In genomic region chr6:36962874-36963273, GRCh38 we compare ENCODE assay signal across 9 cellular contexts. TPM values are rescaled to one million over a fixed set of nuclear protein-coding genes. Genes with fewer than 3 reads are reported as not detected.
A peak's percentile ranks its signal among the peaks of the same experiment; 100 is the strongest.
DNase-seq lines count a peak whose midpoint lies in the region; ATAC-seq lines count a peak whose summit lies in the region.
"Had no signal": no experiment of that assay in that cellular context is flagged by ENCODE, and none has a peak within 500 bp of the region (broad histone marks: within the 10 kb centered on the region; RNA-seq: fewer than 3 reads in every experiment).

No MANE protein-coding gene starts in this region.

- peaks cover 49% of the 10 kb centered on the region for H3K4me1 Mint-ChIP-seq in activated CD4-positive, alpha-beta memory T cell treated with anti-CD3 and anti-CD28 coated beads, Interleukin-2, amount 10 ng/mL, durations not matched to agents 7 days and 5 days
- H3K4me1 Mint-ChIP-seq in effector memory CD8-positive, alpha-beta T cell (ENCODE audit: low read depth in 2 of 2), result peaks cover 17 to 33% of the 10 kb centered on the region in 2 donors
- peaks cover 10 to 20% of the 10 kb centered on the region in 2 donors for H3K4me1 Mint-ChIP-seq in natural killer cell treated with Interleukin-12 subunit alpha and Interleukin-12 subunit beta and Interleukin-15 and Interleukin-18, amount 100 ng/mL, for 72 hours (ENCODE audit: low read depth in 2 of 2)

- H3K9me3 Mint-ChIP-seq in activated CD4-positive, alpha-beta memory T cell treated with anti-CD3 and anti-CD28 coated beads, Interleukin-2, amount 10 ng/mL, durations not matched to agents 7 days and 5 days, result no peaks in the 10 kb centered on the region
- no peaks in the 10 kb centered on the region for H3K9me3 Mint-ChIP-seq in effector memory CD8-positive, alpha-beta T cell
- H3K9me3 Mint-ChIP-seq in natural killer cell treated with Interleukin-12 subunit alpha and Interleukin-12 subunit beta and Interleukin-15 and Interleukin-18, amount 100 ng/mL, for 72 hours, result no peaks in the 10 kb centered on the region

- DNase-seq in ELF-1 (ENCODE audit: low read depth, low spot score) (peak; percentile 85), NAMALWA (ENCODE audit: low spot score) (peak; percentile 82), epidermal melanocyte (ENCODE audit: insufficient read length, low spot score) (no peak)
- peak; percentile 86 for DNase-seq in activated CD4-positive, alpha-beta memory T cell treated with anti-CD3 and anti-CD28 coated beads, Interleukin-2, amount 10 ng/mL, durations not matched to agents 7 days and 5 days
- DNase-seq in effector memory CD8-positive, alpha-beta T cell, result peak; percentile 57 to 61 (median 60)
- DNase-seq in natural killer cell treated with Interleukin-12 subunit alpha and Interleukin-12 subunit beta and Interleukin-15 and Interleukin-18, amount 100 ng/mL, for 72 hours (ENCODE audit: low spot score), result peak; percentile 81
- DNase-seq in stimulated activated naive CD8-positive, alpha-beta T cell treated with anti-CD3 and anti-CD28 coated beads, Interleukin-15, Interleukin-2, amounts not matched to agents 100 U/mL and 50 U/mL, for 24 hours, result peak; percentile 76

- H3K27me3 Mint-ChIP-seq in activated CD4-positive, alpha-beta memory T cell treated with anti-CD3 and anti-CD28 coated beads, Interleukin-2, amount 10 ng/mL, durations not matched to agents 7 days and 5 days, result no peaks in the 10 kb centered on the region
- no peaks in the 10 kb centered on the region for H3K27me3 Mint-ChIP-seq in effector memory CD8-positive, alpha-beta T cell
- peaks cover 0 to 7% of the 10 kb centered on the region in 2 donors for H3K27me3 Mint-ChIP-seq in natural killer cell treated with Interleukin-12 subunit alpha and Interleukin-12 subunit beta and Interleukin-15 and Interleukin-18, amount 100 ng/mL, for 72 hours

- peaks cover 16% of the 10 kb centered on the region for H3K36me3 Mint-ChIP-seq in activated CD4-positive, alpha-beta memory T cell treated with anti-CD3 and anti-CD28 coated beads, Interleukin-2, amount 10 ng/mL, durations not matched to agents 7 days and 5 days (ENCODE audit: low read depth)
- peaks cover 28% of the 10 kb centered on the region for H3K36me3 Mint-ChIP-seq in effector memory CD8-positive, alpha-beta T cell (ENCODE audit: insufficient read depth)
- H3K36me3 Mint-ChIP-seq in natural killer cell treated with Interleukin-12 subunit alpha and Interleukin-12 subunit beta and Interleukin-15 and Interleukin-18, amount 100 ng/mL, for 72 hours, result no peaks in the 10 kb centered on the region

- CTCF ChIA-PET in activated CD4-positive, alpha-beta memory T cell treated with anti-CD3 and anti-CD28 coated beads, Interleukin-2, amount 10 ng/mL, durations not matched to agents 7 days and 5 days (lab: Charles Lee), result interaction anchor here (0.7 to 1.6 kb wide), 2 partner anchors 55 to 80 kb away, joined by 3 to 6 read pairs; no protein-coding TSS in a partner anchor

- no peak overlapping the region for H3K4me3 Mint-ChIP-seq in activated CD4-positive, alpha-beta memory T cell treated with anti-CD3 and anti-CD28 coated beads, Interleukin-2, amount 10 ng/mL, durations not matched to agents 7 days and 5 days
- H3K4me3 Mint-ChIP-seq in effector memory CD8-positive, alpha-beta T cell, result peak overlapping the region in 1 of 2 donors; percentile 63
- no peak overlapping the region for H3K4me3 Mint-ChIP-seq in natural killer cell treated with Interleukin-12 subunit alpha and Interleukin-12 subunit beta and Interleukin-15 and Interleukin-18, amount 100 ng/mL, for 72 hours

- peak overlapping the region; percentile 55 for H3K27ac Mint-ChIP-seq in activated CD4-positive, alpha-beta memory T cell treated with anti-CD3 and anti-CD28 coated beads, Interleukin-2, amount 10 ng/mL, durations not matched to agents 7 days and 5 days
- peak overlapping the region; percentile 26 to 87 for H3K27ac Mint-ChIP-seq in effector memory CD8-positive, alpha-beta T cell
- H3K27ac Mint-ChIP-seq in natural killer cell treated with Interleukin-12 subunit alpha and Interleukin-12 subunit beta and Interleukin-15 and Interleukin-18, amount 100 ng/mL, for 72 hours, result peak overlapping the region in 1 of 2 donors; percentile 80

- peak; percentile 61 for ATAC-seq in effector memory CD8-positive, alpha-beta T cell (replicated peaks)
- ATAC-seq in natural killer cell treated with Interleukin-12 subunit alpha and Interleukin-12 subunit beta and Interleukin-15 and Interleukin-18, amount 100 ng/mL, for 72 hours, result peak; percentile 43 to 78
- ATAC-seq in stimulated activated naive CD8-positive, alpha-beta T cell treated with anti-CD3 and anti-CD28 coated beads, Interleukin-15, Interleukin-2, amounts not matched to agents 100 U/mL and 50 U/mL, for 24 hours, result no peak
- no peak for ATAC-seq in GM21737 (IDR thresholded peaks at IDR 0.05; ENCODE audit: unreplicated experiment)

- POLR2A ChIA-PET in activated CD4-positive, alpha-beta memory T cell treated with anti-CD3 and anti-CD28 coated beads, Interleukin-2, amount 10 ng/mL, durations not matched to agents 7 days and 5 days (lab: Charles Lee), result interaction anchor here (0.7 to 2.1 kb wide), 4 partner anchors 9 to 89 kb away, joined by 3 to 10 read pairs (median 3); partner anchors contain the start of genes MTCH1 and PPIL1

RNA-seq across cellular contexts. Expression of gene PI16, which starts 8.3 kb away (rescaled TPM):
- 1 to 10 TPM; 7.3 to 8.5 TPM for total RNA-seq in activated CD4-positive, alpha-beta memory T cell treated with anti-CD3 and anti-CD28 coated beads, Interleukin-2, amount 10 ng/mL, durations not matched to agents 7 days and 5 days
- total RNA-seq in natural killer cell treated with Interleukin-12 subunit alpha and Interleukin-12 subunit beta and Interleukin-15 and Interleukin-18, amount 100 ng/mL, for 72 hours, result not detected
- total RNA-seq: kidney epithelial cell had no signal

RNA-seq across cellular contexts. Expression of gene MTCH1, which starts 23.1 kb away (rescaled TPM):
- total RNA-seq in activated CD4-positive, alpha-beta memory T cell treated with anti-CD3 and anti-CD28 coated beads, Interleukin-2, amount 10 ng/mL, durations not matched to agents 7 days and 5 days, result 100 to 1,000 TPM; 131 TPM
- 100 to 1,000 TPM; 118 to 183 TPM for total RNA-seq in natural killer cell treated with Interleukin-12 subunit alpha and Interleukin-12 subunit beta and Interleukin-15 and Interleukin-18, amount 100 ng/mL, for 72 hours

RNA-seq across cellular contexts. Expression of gene FGD2, which starts 42.6 kb away (rescaled TPM):
- total RNA-seq in activated CD4-positive, alpha-beta memory T cell treated with anti-CD3 and anti-CD28 coated beads, Interleukin-2, amount 10 ng/mL, durations not matched to agents 7 days and 5 days, result 1 to 10 TPM; 4.7 to 4.9 TPM
- 1 to 10 TPM; 9.1 to 9.3 TPM for total RNA-seq in natural killer cell treated with Interleukin-12 subunit alpha and Interleukin-12 subunit beta and Interleukin-15 and Interleukin-18, amount 100 ng/mL, for 72 hours

Comparison
In these comparisons a context has a peak if more than half of its experiments do, and no peak if none do; other contexts are left out.
1. ATAC-seq: peak in effector memory CD8-positive, alpha-beta T cell (single experiment) and natural killer cell treated with Interleukin-12 subunit alpha and Interleukin-12 subunit beta and Interleukin-15 and Interleukin-18, amount 100 ng/mL, for 72 hours (2 of 2); none in stimulated activated naive CD8-positive, alpha-beta T cell treated with anti-CD3 and anti-CD28 coated beads, Interleukin-15, Interleukin-2, amounts not matched to agents 100 U/mL and 50 U/mL, for 24 hours (single experiment) and GM21737 (single experiment).
2. RNA of gene PI16, which starts 8.3 kb away (total RNA-seq): 7.3 to 8.5 TPM in activated CD4-positive, alpha-beta memory T cell treated with anti-CD3 and anti-CD28 coated beads, Interleukin-2, amount 10 ng/mL, durations not matched to agents 7 days and 5 days; not detected in natural killer cell treated with Interleukin-12 subunit alpha and Interleukin-12 subunit beta and Interleukin-15 and Interleukin-18, amount 100 ng/mL, for 72 hours; every median in the first group is over 4 times any median in the second.